8 cellular contexts compared by ENCODE assay signal in the genomic region with DNA sequence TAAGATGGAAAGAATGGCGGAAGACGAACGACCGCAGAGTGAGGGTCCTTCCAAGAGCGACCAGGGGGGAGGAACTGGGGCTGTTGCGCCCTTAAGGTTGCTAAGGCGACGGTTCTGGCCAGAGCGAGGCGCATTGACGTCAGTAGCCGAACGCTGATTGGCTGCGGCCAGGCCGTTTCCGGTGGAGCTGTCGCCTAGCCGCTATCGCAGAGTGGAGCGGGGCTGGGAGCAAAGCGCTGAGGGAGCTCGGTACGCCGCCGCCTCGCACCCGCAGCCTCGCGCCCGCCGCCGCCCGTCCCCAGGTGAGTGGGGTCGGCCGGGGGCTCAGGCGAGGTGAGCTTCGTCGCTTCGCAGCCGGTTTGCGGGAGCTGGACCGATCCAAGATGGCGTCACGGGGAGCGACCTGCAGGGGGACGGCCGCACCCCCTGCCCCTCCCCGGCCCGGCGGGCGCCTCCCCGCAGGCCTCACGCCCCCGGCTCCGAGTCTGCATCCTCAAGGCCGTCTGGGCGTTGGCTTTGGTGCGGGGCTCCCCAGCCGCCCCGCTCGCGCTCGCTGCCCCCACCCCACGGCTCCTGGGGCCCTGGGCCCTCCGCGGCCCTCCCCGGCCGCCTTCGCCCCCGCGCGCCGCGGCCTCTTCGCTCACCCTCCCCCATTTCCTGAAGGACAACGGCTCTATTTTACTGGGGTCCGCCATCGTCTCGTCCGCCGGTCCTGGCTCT. TPM values are rescaled to one million over a fixed set of nuclear protein-coding genes. Genes with fewer than 3 reads are reported as not detected.
DNase-seq lines count a peak whose midpoint lies in the region; ATAC-seq and TF ChIP-seq lines count a peak whose summit lies in the region.

A gene (plus strand): TSS at position 184 of the 720 bp plus-strand sequence. CDS start 2,970 bp downstream, outside the sequence.

- CTCF ChIA-PET in activated CD4-positive, alpha-beta T cell treated with anti-CD3 and anti-CD28 coated beads, Interleukin-2, amount 10 ng/mL, durations not matched to agents 7 days and 5 days (lab: Charles Lee): interaction anchor here (0.6 to 1.7 kb wide), 8 partner anchors 9 to 509 kb away, joined by 3 to 13 read pairs (median 3); no protein-coding TSS in a partner anchor

- H3K27ac Mint-ChIP-seq in activated CD4-positive, alpha-beta T cell treated with anti-CD3 and anti-CD28 coated beads, Interleukin-2, amount 10 ng/mL, durations not matched to agents 7 days and 5 days: peak within 1 kb of the TSS; percentile 96

- DNase-seq in C1 segment of cervical spinal cord (lab: John Stamatoyannopoulos, UW) (peak; percentile 83 to 97 (median 94)), NCI-H69 (lab: John Stamatoyannopoulos, UW) (peak; percentile 98), coronary artery (ENCODE audit: low spot score) (peak; percentile 96)
- peak; percentile 95 for DNase-seq in activated CD4-positive, alpha-beta T cell treated with anti-CD3 and anti-CD28 coated beads, Interleukin-2, amount 10 ng/mL, durations not matched to agents 7 days and 5 days
- DNase-seq in stimulated activated CD4-positive, alpha-beta T cell treated with anti-CD3 and anti-CD28 coated beads, Interleukin-1b, Interleukin-23, amount 100 ng/mL, for 24 hours (ENCODE audit: low read depth in 4 of 4, low spot score in 1 of 4): peak; percentile 70 to 84 (median 82)

- H3K27ac ChIP-seq in coronary artery: peak within 1 kb of the TSS; percentile 98 to 100
- H3K27ac ChIP-seq in layer of hippocampus (ENCODE audit: low read depth, low read length): peak within 1 kb of the TSS; percentile 99

- H3K27me3 Mint-ChIP-seq in activated CD4-positive, alpha-beta T cell treated with anti-CD3 and anti-CD28 coated beads, Interleukin-2, amount 10 ng/mL, durations not matched to agents 7 days and 5 days: no peaks in the 10 kb centered on the region

- peak; percentile 85 for ATAC-seq in GM19372 (IDR thresholded peaks at IDR 0.05; ENCODE audit: low read depth, unreplicated experiment)
- ATAC-seq in HG03521 (IDR thresholded peaks at IDR 0.05; ENCODE audit: unreplicated experiment): peak; percentile 88

- POLR2A ChIA-PET in activated CD4-positive, alpha-beta T cell treated with anti-CD3 and anti-CD28 coated beads, Interleukin-2, amount 10 ng/mL, durations not matched to agents 7 days and 5 days (lab: Charles Lee): interaction anchor here (0.6 kb wide), 1 partner anchor 914 kb away, joined by 4 read pairs; no protein-coding TSS in a partner anchor

- no peaks in the 10 kb centered on the region for H3K9me3 Mint-ChIP-seq in activated CD4-positive, alpha-beta T cell treated with anti-CD3 and anti-CD28 coated beads, Interleukin-2, amount 10 ng/mL, durations not matched to agents 7 days and 5 days

- H3K27me3 ChIP-seq in layer of hippocampus (ENCODE audit: control insufficient read depth, insufficient read depth, low read length): no peaks in the 10 kb centered on the region

- peak within 1 kb of the TSS; percentile 92 for H3K4me3 Mint-ChIP-seq in activated CD4-positive, alpha-beta T cell treated with anti-CD3 and anti-CD28 coated beads, Interleukin-2, amount 10 ng/mL, durations not matched to agents 7 days and 5 days

- H3K4me1 Mint-ChIP-seq in activated CD4-positive, alpha-beta T cell treated with anti-CD3 and anti-CD28 coated beads, Interleukin-2, amount 10 ng/mL, durations not matched to agents 7 days and 5 days: peaks cover 57% of the 10 kb centered on the region

- peaks cover 28% of the 10 kb centered on the region for H3K36me3 Mint-ChIP-seq in activated CD4-positive, alpha-beta T cell treated with anti-CD3 and anti-CD28 coated beads, Interleukin-2, amount 10 ng/mL, durations not matched to agents 7 days and 5 days (ENCODE audit: low read depth)

- no peak for TF ChIP-seq CTCF in coronary artery (IDR thresholded peaks at IDR 0.05)

- peak within 1 kb of the TSS; percentile 82 for H3K4me3 ChIP-seq in coronary artery

RNA-seq across cellular contexts. Expression of the gene that starts here (rescaled TPM):
- 100 to 1,000 TPM; 200 to 203 TPM for total RNA-seq in activated CD4-positive, alpha-beta T cell treated with anti-CD3 and anti-CD28 coated beads, Interleukin-2, amount 10 ng/mL, durations not matched to agents 7 days and 5 days

Comparison
In these comparisons a context has a peak if more than half of its experiments do, and no peak if none do; other contexts are left out.
1. Peak in every context shown above with its lines: DNase-seq, ATAC-seq, H3K4me3 ChIP-seq and H3K27ac ChIP-seq.